8 cellular contexts compared by ENCODE assay signal in the genomic region with DNA sequence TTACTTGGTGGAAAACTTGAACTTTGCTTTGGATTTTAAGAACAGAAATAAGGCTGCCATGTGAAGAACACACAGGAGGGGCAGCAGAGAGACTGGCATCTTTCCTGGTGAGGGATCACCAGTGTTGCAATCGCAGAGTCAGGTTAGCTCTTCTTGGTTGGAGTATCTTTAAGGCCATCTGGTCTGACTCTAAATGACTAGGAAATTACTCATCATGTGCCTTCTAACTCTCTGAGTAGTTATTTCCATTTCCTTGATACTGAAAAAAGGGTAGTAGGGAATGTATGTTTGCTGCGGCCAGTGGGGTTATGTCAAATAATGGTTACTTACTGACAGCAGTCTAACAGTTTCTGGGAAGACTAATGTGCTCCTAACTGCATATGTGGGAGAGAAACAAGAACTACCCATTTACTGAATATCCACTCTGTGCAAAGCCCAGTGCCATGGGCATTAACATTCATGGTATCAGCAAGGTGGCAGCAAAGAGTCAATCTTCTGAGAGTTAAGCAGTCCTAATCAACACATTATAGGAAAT.
DNase-seq lines count a peak whose midpoint lies in the region; ATAC-seq and TF ChIP-seq lines count a peak whose summit lies in the region.

No MANE protein-coding gene starts in this region.

- no peaks in the 10 kb centered on the region for H3K4me1 ChIP-seq in breast epithelium
- H3K4me1 ChIP-seq in right lobe of liver: no peaks in the 10 kb centered on the region
- H3K4me1 ChIP-seq in ovary (ENCODE audit: insufficient read depth): peaks cover 5% of the 10 kb centered on the region

- H3K36me3 Mint-ChIP-seq in MCF 10A (ENCODE audit: insufficient read depth, unreplicated experiment): no peaks in the 10 kb centered on the region
- no peaks in the 10 kb centered on the region for H3K36me3 Mint-ChIP-seq in activated naive CD8-positive, alpha-beta T cell

- H3K27me3 Mint-ChIP-seq in MCF 10A (ENCODE audit: insufficient read depth, unreplicated experiment): no peaks in the 10 kb centered on the region
- no peaks in the 10 kb centered on the region for H3K27me3 Mint-ChIP-seq in activated naive CD8-positive, alpha-beta T cell

- H3K4me3 Mint-ChIP-seq in MCF 10A (ENCODE audit: unreplicated experiment): no peak overlapping the region
- H3K4me3 Mint-ChIP-seq in activated naive CD8-positive, alpha-beta T cell: peak overlapping the region; percentile 48

- WGBS in right lobe of liver (ENCODE audit: insufficient coverage, low coverage, low lambda C conversion rate, missing lambda C conversion rate): 84% methylated on average over 2 of the region's 2 CpGs
- WGBS in ovary, 3 donors: 79 to 95% (median 85%) methylated on average over 2 of the region's 2 CpGs

- no peak for TF ChIP-seq POLR2A in breast epithelium (IDR thresholded peaks at IDR 0.05)
- TF ChIP-seq POLR2A in right lobe of liver (IDR thresholded peaks at IDR 0.05): no peak
- no peak for TF ChIP-seq POLR2A in ovary (IDR thresholded peaks at IDR 0.05)

- DNase-seq in MCF 10A (ENCODE audit: unreplicated experiment) (peak; percentile 90), breast epithelium (ENCODE audit: low spot score in 2 of 2) (no peak), NCI-H524 (lab: John Stamatoyannopoulos, UW) (peak; percentile 38 to 73), right lobe of liver (no peak), ovary (no peak)

- H3K27ac ChIP-seq in breast epithelium (no peak overlapping the region), right lobe of liver (no peak overlapping the region), ovary (no peak overlapping the region)

- TF ChIP-seq CTCF in MCF 10A (IDR thresholded peaks at IDR 0.05; ENCODE audit: unreplicated experiment) (peak; percentile 23), breast epithelium (IDR thresholded peaks at IDR 0.05) (no peak), right lobe of liver (IDR thresholded peaks at IDR 0.05) (peak in 3 of 4 donors; percentile 7 to 13 (median 8)), ovary (IDR thresholded peaks at IDR 0.05) (no peak)

- CTCF ChIA-PET in MCF 10A (lab: Yijun Ruan, JAX): interaction anchor here (0.7 to 1.9 kb wide), 6 partner anchors 11 to 998 kb away, joined by 3 to 10 read pairs (median 4); no protein-coding TSS in a partner anchor

- H3K36me3 ChIP-seq in breast epithelium: no peaks in the 10 kb centered on the region
- no peaks in the 10 kb centered on the region for H3K36me3 ChIP-seq in right lobe of liver
- no peaks in the 10 kb centered on the region for H3K36me3 ChIP-seq in ovary

- intact Hi-C loops in MCF 10A (cut with micrococcal nuclease) (no loop called here), breast epithelium (cut with DNase I; ENCODE audit: low total_unique reads) (no loop called here), right lobe of liver (cut with DNase I) (no loop called here), ovary (cut with DNase I) (no loop called here)

- ATAC-seq in right lobe of liver (peak in 2 of 4 donors; percentile 40 to 54), GM19452 (IDR thresholded peaks at IDR 0.05; ENCODE audit: unreplicated experiment) (no peak), GM21576 (IDR thresholded peaks at IDR 0.05; ENCODE audit: unreplicated experiment) (no peak)

- no peak overlapping the region for H3K4me3 ChIP-seq in breast epithelium
- H3K4me3 ChIP-seq in right lobe of liver: no peak overlapping the region
- no peak overlapping the region for H3K4me3 ChIP-seq in ovary

- H3K9me3 Mint-ChIP-seq in MCF 10A (ENCODE audit: unreplicated experiment): no peaks in the 10 kb centered on the region
- H3K9me3 Mint-ChIP-seq in activated naive CD8-positive, alpha-beta T cell (ENCODE audit: low read depth): no peaks in the 10 kb centered on the region

- H3K9me3 ChIP-seq in breast epithelium (no peaks in the 10 kb centered on the region), right lobe of liver (no peaks in the 10 kb centered on the region), ovary (no peaks in the 10 kb centered on the region)

- H3K27me3 ChIP-seq in breast epithelium: no peaks in the 10 kb centered on the region
- no peaks in the 10 kb centered on the region for H3K27me3 ChIP-seq in right lobe of liver
- no peaks in the 10 kb centered on the region for H3K27me3 ChIP-seq in ovary

- peak overlapping the region; percentile 31 for H3K27ac Mint-ChIP-seq in MCF 10A (ENCODE audit: low read depth, unreplicated experiment)
- H3K27ac Mint-ChIP-seq in activated naive CD8-positive, alpha-beta T cell: peak overlapping the region; percentile 97

- H3K4me1 Mint-ChIP-seq in MCF 10A (ENCODE audit: insufficient read depth, unreplicated experiment): peaks cover 10% of the 10 kb centered on the region
- peaks cover 56% of the 10 kb centered on the region for H3K4me1 Mint-ChIP-seq in activated naive CD8-positive, alpha-beta T cell (ENCODE audit: low read depth)

- POLR2A ChIA-PET in MCF 10A (lab: Yijun Ruan, JAX): interaction anchor here (0.5 to 1.0 kb wide), 5 partner anchors 82 to 568 kb away, joined by 3 to 5 read pairs (median 3); no protein-coding TSS in a partner anchor

- BruUV-seq in MCF 10A (replicated peaks; lab: Mats Ljungman, UMichigan): no TSS peak

- no peak for TF ChIP-seq EP300 in ovary (IDR thresholded peaks at IDR 0.05)

Comparison
In these comparisons a context has a peak if more than half of its experiments do, and no peak if none do; other contexts are left out.
1. DNase-seq: peak in MCF 10A (single experiment) and NCI-H524 (2 of 2); none in breast epithelium (0 of 2), right lobe of liver (0 of 3) and ovary (0 of 5).
2. CTCF ChIP-seq: peak in MCF 10A (single experiment) and right lobe of liver (3 of 4); none in breast epithelium (0 of 3) and ovary (0 of 3).